Comparison of ENCODE assay signal across 1 cellular context in the genomic region with DNA sequence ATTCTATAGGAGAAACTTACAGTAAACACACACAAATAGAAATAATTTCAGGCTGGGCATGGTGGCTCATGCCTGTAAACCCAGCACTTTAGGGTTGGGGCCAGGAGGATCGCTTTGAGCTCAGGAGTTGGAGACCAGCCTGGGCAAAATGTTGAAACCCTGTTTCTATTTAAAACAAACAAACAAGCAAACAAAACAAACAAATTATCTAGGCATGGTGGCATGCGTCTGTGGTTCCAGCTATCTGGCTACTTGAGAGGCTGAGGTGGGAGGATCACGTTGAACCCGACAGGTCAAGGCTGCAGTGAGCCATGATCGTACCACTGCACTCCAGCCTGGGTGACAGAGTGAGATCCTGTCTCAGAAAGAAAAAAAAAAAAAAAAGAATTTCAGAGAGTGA.
TF ChIP-seq lines count a peak whose summit lies in the region.

No MANE protein-coding gene starts in this region.

TF ChIP-seq in HepG2, 621 proteins besides CTCF, POLR2A, EP300 and RAD21 (continued from another document):
- TF ChIP-seq, protein P1, sequence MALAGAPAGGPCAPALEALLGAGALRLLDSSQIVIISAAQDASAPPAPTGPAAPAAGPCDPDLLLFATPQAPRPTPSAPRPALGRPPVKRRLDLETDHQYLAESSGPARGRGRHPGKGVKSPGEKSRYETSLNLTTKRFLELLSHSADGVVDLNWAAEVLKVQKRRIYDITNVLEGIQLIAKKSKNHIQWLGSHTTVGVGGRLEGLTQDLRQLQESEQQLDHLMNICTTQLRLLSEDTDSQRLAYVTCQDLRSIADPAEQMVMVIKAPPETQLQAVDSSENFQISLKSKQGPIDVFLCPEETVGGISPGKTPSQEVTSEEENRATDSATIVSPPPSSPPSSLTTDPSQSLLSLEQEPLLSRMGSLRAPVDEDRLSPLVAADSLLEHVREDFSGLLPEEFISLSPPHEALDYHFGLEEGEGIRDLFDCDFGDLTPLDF (CRISPR knock-in tag; IDR thresholded peaks at IDR 0.05) = no peak
- TF ChIP-seq, protein P2, sequence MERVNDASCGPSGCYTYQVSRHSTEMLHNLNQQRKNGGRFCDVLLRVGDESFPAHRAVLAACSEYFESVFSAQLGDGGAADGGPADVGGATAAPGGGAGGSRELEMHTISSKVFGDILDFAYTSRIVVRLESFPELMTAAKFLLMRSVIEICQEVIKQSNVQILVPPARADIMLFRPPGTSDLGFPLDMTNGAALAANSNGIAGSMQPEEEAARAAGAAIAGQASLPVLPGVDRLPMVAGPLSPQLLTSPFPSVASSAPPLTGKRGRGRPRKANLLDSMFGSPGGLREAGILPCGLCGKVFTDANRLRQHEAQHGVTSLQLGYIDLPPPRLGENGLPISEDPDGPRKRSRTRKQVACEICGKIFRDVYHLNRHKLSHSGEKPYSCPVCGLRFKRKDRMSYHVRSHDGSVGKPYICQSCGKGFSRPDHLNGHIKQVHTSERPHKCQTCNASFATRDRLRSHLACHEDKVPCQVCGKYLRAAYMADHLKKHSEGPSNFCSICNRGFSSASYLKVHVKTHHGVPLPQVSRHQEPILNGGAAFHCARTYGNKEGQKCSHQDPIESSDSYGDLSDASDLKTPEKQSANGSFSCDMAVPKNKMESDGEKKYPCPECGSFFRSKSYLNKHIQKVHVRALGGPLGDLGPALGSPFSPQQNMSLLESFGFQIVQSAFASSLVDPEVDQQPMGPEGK (CRISPR knock-in tag; IDR thresholded peaks at IDR 0.05) = no peak
- TF ChIP-seq, protein P3, sequence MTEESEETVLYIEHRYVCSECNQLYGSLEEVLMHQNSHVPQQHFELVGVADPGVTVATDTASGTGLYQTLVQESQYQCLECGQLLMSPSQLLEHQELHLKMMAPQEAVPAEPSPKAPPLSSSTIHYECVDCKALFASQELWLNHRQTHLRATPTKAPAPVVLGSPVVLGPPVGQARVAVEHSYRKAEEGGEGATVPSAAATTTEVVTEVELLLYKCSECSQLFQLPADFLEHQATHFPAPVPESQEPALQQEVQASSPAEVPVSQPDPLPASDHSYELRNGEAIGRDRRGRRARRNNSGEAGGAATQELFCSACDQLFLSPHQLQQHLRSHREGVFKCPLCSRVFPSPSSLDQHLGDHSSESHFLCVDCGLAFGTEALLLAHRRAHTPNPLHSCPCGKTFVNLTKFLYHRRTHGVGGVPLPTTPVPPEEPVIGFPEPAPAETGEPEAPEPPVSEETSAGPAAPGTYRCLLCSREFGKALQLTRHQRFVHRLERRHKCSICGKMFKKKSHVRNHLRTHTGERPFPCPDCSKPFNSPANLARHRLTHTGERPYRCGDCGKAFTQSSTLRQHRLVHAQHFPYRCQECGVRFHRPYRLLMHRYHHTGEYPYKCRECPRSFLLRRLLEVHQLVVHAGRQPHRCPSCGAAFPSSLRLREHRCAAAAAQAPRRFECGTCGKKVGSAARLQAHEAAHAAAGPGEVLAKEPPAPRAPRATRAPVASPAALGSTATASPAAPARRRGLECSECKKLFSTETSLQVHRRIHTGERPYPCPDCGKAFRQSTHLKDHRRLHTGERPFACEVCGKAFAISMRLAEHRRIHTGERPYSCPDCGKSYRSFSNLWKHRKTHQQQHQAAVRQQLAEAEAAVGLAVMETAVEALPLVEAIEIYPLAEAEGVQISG (CRISPR knock-in tag; IDR thresholded peaks at IDR 0.05) = no peak
TF ChIP-seq in HepG2: peak in this region for 20.
